7 cellular contexts compared by ENCODE assay signal in the genomic region with DNA sequence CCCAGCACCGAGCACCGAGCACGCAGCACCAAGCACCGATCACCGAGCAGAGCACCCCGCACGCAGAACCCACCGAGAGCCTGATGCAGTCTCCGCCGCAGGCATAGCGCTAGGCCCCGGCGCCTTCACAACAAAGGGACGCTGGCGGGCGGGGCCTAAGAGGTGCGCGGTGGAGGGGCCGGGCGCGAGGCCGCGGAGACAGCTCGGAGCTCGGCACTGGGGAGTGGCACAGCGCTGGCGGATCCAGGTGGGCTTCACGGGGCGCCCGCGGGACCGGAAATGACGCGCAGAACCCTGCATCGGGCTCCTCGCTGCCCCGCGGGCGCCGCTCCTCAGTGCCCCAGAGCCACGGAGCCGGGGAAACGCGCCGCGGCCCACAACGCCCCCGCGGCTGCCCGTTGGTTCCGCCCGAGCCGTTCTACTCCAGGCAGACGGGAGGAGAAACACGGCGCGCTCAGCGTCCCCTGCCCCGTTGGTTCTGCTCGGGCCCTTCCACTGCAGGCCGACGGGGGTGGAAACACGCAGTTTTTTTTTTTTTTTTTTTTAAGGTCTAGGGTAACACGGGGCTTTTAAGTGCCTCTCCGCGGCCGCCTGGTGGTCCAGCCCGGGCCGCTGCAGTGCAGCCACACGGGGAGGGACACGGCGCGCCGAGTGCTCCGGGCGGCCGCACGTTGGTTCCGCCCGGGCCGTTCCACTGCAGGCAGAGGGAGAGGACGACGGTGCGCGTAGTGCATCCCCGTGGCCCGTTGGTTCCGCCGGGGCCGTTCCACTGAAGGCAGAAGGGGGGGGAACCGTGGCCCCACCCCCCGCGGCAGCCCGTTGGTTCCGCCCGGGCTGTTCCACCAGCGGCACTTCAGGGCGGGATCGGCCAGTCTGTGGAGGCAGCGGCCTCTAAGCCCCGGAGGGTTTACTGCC. TPM values are rescaled to one million over a fixed set of nuclear protein-coding genes. Genes with fewer than 3 reads are reported as not detected.
DNase-seq lines count a peak whose midpoint lies in the region; ATAC-seq and TF ChIP-seq lines count a peak whose summit lies in the region.
"Not testable (repeated sequence)": the region's sequence is repeated elsewhere in the genome, so short reads cannot be mapped to it uniquely, and the experiment has no call there.

No MANE protein-coding gene starts in this region.

- H3K27ac ChIP-seq in caudate nucleus (ENCODE audit: low read depth, low read length) (peak overlapping the region; percentile 83), smooth muscle cell (ENCODE audit: low read depth) (peak overlapping the region; percentile 89)

- H3K9ac ChIP-seq in smooth muscle cell (ENCODE audit: low read depth), result peak overlapping the region; percentile 78

- H3K27me3 ChIP-seq in smooth muscle cell (ENCODE audit: low read depth), result not testable (repeated sequence)

- DNase-seq in NCI-H226 (peak; percentile 62), caudate nucleus (lab: John Stamatoyannopoulos, UW) (peak in 45 of 61 donors; percentile 34 to 91 (median 71)), iris pigment epithelial cell (ENCODE audit: low read depth) (peak; percentile 78), smooth muscle cell (lab: John Stamatoyannopoulos, UW; ENCODE audit: unreplicated experiment) (peak; percentile 41)
- DNase-seq in activated CD4-positive, alpha-beta T cell treated with anti-CD3 and anti-CD28 coated beads for 48 hours, result peak; percentile 92

- not testable (repeated sequence) for H3K36me3 ChIP-seq in smooth muscle cell (ENCODE audit: low read depth)

- H3K4me2 ChIP-seq in smooth muscle cell, result peak overlapping the region; percentile 51

- H3K4me3 ChIP-seq in smooth muscle cell, result peak overlapping the region; percentile 48

- H2AFZ ChIP-seq in smooth muscle cell (ENCODE audit: low read depth), result not testable (repeated sequence)

- not testable (repeated sequence) for TF ChIP-seq CTCF in smooth muscle cell (IDR thresholded peaks at IDR 0.05; ENCODE audit: borderline replicate concordance, insufficient read depth, poor library complexity, severe bottlenecking)

- ATAC-seq in GM18870 (IDR thresholded peaks at IDR 0.05; ENCODE audit: unreplicated experiment) (peak; percentile 56), HG03095 (IDR thresholded peaks at IDR 0.05; ENCODE audit: unreplicated experiment) (peak; percentile 66)

- under 1% methylated on average over 55 of the region's 101 CpGs for WGBS in smooth muscle cell (ENCODE audit: low lambda C conversion rate)

- not testable (repeated sequence) for H3K9me3 ChIP-seq in smooth muscle cell (replicated peaks; ENCODE audit: low read depth)

- not testable (repeated sequence) for H3F3A ChIP-seq in smooth muscle cell (ENCODE audit: low read depth)

- H3K79me2 ChIP-seq in smooth muscle cell (ENCODE audit: low read depth), result peaks cover 14% of the 10 kb centered on the region

- H4K20me1 ChIP-seq in smooth muscle cell (ENCODE audit: low read depth), result not testable (repeated sequence)

- not testable (repeated sequence) for H3K4me1 ChIP-seq in smooth muscle cell (ENCODE audit: low read depth)

RNA-seq across cellular contexts. Expression of a gene that starts 21.8 kb away (rescaled TPM):
- 9.0 and 20.9 TPM in 2 replicates for total RNA-seq in smooth muscle cell
- polyA plus RNA-seq in smooth muscle cell, result 19.8 and 31.2 TPM in 2 replicates

RNA-seq across cellular contexts. Expression of a gene that starts 32.4 kb away (rescaled TPM):
- total RNA-seq in smooth muscle cell, result 27.2 and 32.7 TPM in 2 replicates
- 37.8 and 39.0 TPM in 2 replicates for polyA plus RNA-seq in smooth muscle cell

RNA-seq across cellular contexts. Expression of a gene that starts 53.3 kb away (rescaled TPM):
- 24.2 and 32.4 TPM in 2 replicates for total RNA-seq in smooth muscle cell
- polyA plus RNA-seq in smooth muscle cell, result 19.7 and 22.6 TPM in 2 replicates

Comparison
In these comparisons a context has a peak if more than half of its experiments do, and no peak if none do; other contexts are left out.
1. Peak in every context shown above with its lines: DNase-seq, ATAC-seq, H3K4me3 ChIP-seq and H3K27ac ChIP-seq.
2. DNase-seq: peak in every context shown above with its lines; median percentile 92 in activated CD4-positive, alpha-beta T cell treated with anti-CD3 and anti-CD28 coated beads for 48 hours; 78 in iris pigment epithelial cell; 71 in caudate nucleus; 62 in NCI-H226; 41 in smooth muscle cell.